1 cellular context compared by ENCODE assay signal in the genomic region with DNA sequence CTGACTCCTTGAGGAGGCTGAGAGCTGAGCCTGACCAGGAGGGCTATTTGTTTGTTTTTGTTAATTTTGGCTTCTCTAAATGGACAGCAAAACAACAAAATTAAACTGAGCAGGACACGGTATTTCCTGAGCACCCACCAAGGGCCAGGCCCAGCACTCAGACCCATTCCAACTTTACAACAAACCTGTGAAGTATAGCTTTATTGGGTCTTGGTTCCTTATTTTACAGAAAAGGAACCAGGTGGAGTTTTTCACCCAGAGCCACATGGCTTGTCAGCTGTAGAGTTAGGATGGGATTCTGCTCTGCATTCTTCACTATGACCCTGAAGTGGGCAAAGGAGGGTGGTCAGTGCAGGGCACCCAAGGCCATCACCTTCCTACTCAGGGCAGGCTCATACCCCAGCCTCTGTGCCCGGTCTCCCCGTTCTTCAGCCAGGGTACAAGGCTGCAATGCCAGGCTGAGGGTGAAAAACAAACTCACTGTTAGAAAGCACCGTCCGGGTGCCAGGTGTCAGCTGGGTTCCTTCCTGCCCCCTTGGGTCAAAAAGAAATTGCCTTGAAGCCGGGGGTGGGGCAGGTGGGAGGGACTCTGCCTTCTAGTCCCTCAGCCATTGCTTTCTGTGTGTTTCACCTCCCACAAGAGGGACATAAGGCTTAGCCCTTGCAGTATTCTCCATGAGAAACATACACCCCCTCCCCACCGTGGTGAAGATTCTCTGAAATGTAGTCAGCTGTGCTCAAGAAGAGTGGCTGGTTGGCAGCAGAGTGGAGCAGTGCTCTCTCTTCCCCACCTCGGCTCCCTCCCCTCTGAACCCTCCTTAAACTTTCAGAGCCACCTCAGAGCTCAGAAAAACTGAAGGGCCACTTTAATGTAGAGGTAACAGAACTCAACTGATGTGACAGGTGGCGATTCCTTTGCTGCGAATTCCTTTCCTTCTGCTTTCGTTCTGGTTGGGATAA.
TF ChIP-seq lines count a peak whose summit lies in the region.

No MANE protein-coding gene starts in this region.

TF ChIP-seq in GM12878, 131 proteins besides CTCF, POLR2A, EP300 and RAD21:
- no peak for TF ChIP-seq MXI1 (IDR thresholded peaks at IDR 0.05; ENCODE audit: low read depth, low read length)
- TF ChIP-seq KLF5 (IDR thresholded peaks at IDR 0.05; ENCODE audit: partially characterized antibody): no peak
- TF ChIP-seq SIN3A (IDR thresholded peaks at IDR 0.05; ENCODE audit: low read depth, low read length): 0 out of 2 replicates have a peak, but pooled peaks have one; percentile 3
- no peak for TF ChIP-seq BCL11A (IDR thresholded peaks at IDR 0.05; ENCODE audit: low read depth, low read length)
- 0 out of 2 replicates have a peak, but pooled peaks have one; percentile 12 for TF ChIP-seq TCF3 (IDR thresholded peaks at IDR 0.05; ENCODE audit: borderline replicate concordance, insufficient read depth, low read depth, low read length)
